ENCODE assay signal across 16 cellular contexts in genomic region chr12:205026-205425, GRCh38. TPM values are rescaled to one million over a fixed set of nuclear protein-coding genes. Genes with fewer than 3 reads are reported as not detected.
DNase-seq lines count a peak whose midpoint lies in the region; ATAC-seq, FAIRE-seq and TF ChIP-seq lines count a peak whose summit lies in the region.
"Had no signal": no experiment of that assay in that cellular context is flagged by ENCODE, and none has a peak within 500 bp of the region (broad histone marks: within the 10 kb centered on the region; RNA-seq: fewer than 3 reads in every experiment).

No MANE protein-coding gene starts in this region.

- H3K36me3 Mint-ChIP-seq in Caco-2 (ENCODE audit: insufficient read depth, unreplicated experiment) (no peaks in the 10 kb centered on the region), mesothelial cell of epicardium (no peaks in the 10 kb centered on the region), type B pancreatic cell (peaks cover 13% of the 10 kb centered on the region)

- FAIRE-seq in bronchial epithelial cell (lab: Jason Lieb, UNC): peak; percentile 7

- H3K27ac Mint-ChIP-seq in Caco-2 (ENCODE audit: unreplicated experiment) (no peak overlapping the region), mesothelial cell of epicardium (no peak overlapping the region), type B pancreatic cell (no peak overlapping the region)
- H3K27ac Mint-ChIP-seq: CD4-positive, CD25-positive, alpha-beta regulatory T cell had no signal

- H3K4me3 Mint-ChIP-seq in Caco-2 (ENCODE audit: unreplicated experiment) (peak overlapping the region; percentile 64), mesothelial cell of epicardium (peak overlapping the region; percentile 31), type B pancreatic cell (peak overlapping the region; percentile 60)
- H3K4me3 Mint-ChIP-seq: CD4-positive, CD25-positive, alpha-beta regulatory T cell had no signal

- DNase-seq in Caco-2 (no peak), bronchial epithelial cell (ENCODE audit: low read depth) (no peak), mesothelial cell of epicardium (ENCODE audit: low spot score in 2 of 2, unreplicated experiment in 2 of 2) (no peak), type B pancreatic cell (ENCODE audit: extremely low spot score, unreplicated experiment) (no peak), NCI-H2196 (lab: John Stamatoyannopoulos, UW; ENCODE audit: unreplicated experiment) (no peak)
- DNase-seq: 8988T; Calu3; CD4-positive, CD25-positive, alpha-beta regulatory T cell; DMS 273 treated with DMSO at 0.1 percent for 48 hours; GOT3; KBM-7 had no signal

- CTCF ChIA-PET in Caco-2 (lab: Charles Lee): no interaction called here

- H3K36me3 ChIP-seq in Caco-2 (ENCODE audit: control insufficient read depth, insufficient read depth, low read length) (no peaks in the 10 kb centered on the region), bronchial epithelial cell (ENCODE audit: control insufficient read depth, insufficient read depth, low read length) (no peaks in the 10 kb centered on the region)
- H3K36me3 ChIP-seq: BLaER1 treated with 17β-estradiol and CSF1 and Interleukin-3, amounts not matched to agents 10 nM and 100 nM; HAP-1 had no signal

- no peaks in the 10 kb centered on the region for H3K27me3 ChIP-seq in Caco-2 (replicated peaks; ENCODE audit: control insufficient read depth, insufficient read depth, low read length)
- peaks cover 6% of the 10 kb centered on the region for H3K27me3 ChIP-seq in bronchial epithelial cell (ENCODE audit: control insufficient read depth, insufficient read depth, low read length)
- H3K27me3 ChIP-seq: BLaER1 treated with 17β-estradiol and CSF1 and Interleukin-3, amounts not matched to agents 10 nM and 100 nM had no signal

- BruUV-seq in Caco-2 (replicated peaks; lab: Mats Ljungman, UMichigan): no TSS peak

- no peak for TF ChIP-seq CTCF in Caco-2 (IDR thresholded peaks at IDR 0.05; ENCODE audit: insufficient read depth in 1 of 2, low read depth in 1 of 2, low read length in 1 of 2, severe bottlenecking in 1 of 2, unreplicated experiment in 1 of 2)
- TF ChIP-seq CTCF in bronchial epithelial cell (IDR thresholded peaks at IDR 0.05; ENCODE audit: insufficient read depth, low read length, severe bottlenecking): no peak
- no peak for TF ChIP-seq CTCF in mesothelial cell of epicardium (IDR thresholded peaks at IDR 0.05; ENCODE audit: unreplicated experiment)
- TF ChIP-seq CTCF in type B pancreatic cell (conservative IDR thresholded peaks at IDR 0.05): no peak

- peaks cover 13% of the 10 kb centered on the region for H3K4me1 ChIP-seq in Caco-2

- no peaks in the 10 kb centered on the region for H3K9me3 Mint-ChIP-seq in Caco-2 (ENCODE audit: unreplicated experiment)
- peaks cover 4% of the 10 kb centered on the region for H3K9me3 Mint-ChIP-seq in mesothelial cell of epicardium
- no peaks in the 10 kb centered on the region for H3K9me3 Mint-ChIP-seq in type B pancreatic cell

- intact Hi-C loops in Caco-2 (cut with micrococcal nuclease; ENCODE audit: unreplicated experiment): no loop called here

- H3K9me3 ChIP-seq in Caco-2: no peaks in the 10 kb centered on the region
- H3K9me3 ChIP-seq: BLaER1 treated with 17β-estradiol and CSF1 and Interleukin-3, amounts not matched to agents 10 nM and 100 nM; HAP-1 had no signal

- no peak overlapping the region for H3K4me3 ChIP-seq in Caco-2 (ENCODE audit: low read depth, low read length)
- no peak overlapping the region for H3K4me3 ChIP-seq in bronchial epithelial cell (ENCODE audit: low read depth, low read length)
- H3K4me3 ChIP-seq: BLaER1 treated with 17β-estradiol and CSF1 and Interleukin-3, amounts not matched to agents 10 nM and 100 nM; HAP-1 had no signal

- ATAC-seq in GM18520 (IDR thresholded peaks at IDR 0.05; ENCODE audit: unreplicated experiment) (no peak), HG03469 (IDR thresholded peaks at IDR 0.05; ENCODE audit: unreplicated experiment) (no peak)

- H3K4me1 Mint-ChIP-seq in Caco-2 (ENCODE audit: low read depth, unreplicated experiment) (peaks cover 10% of the 10 kb centered on the region), mesothelial cell of epicardium (peaks cover 7% of the 10 kb centered on the region), type B pancreatic cell (ENCODE audit: unreplicated experiment) (peaks cover 4% of the 10 kb centered on the region)

- POLR2A ChIA-PET in Caco-2 (lab: Charles Lee): no interaction called here

- H3K27me3 Mint-ChIP-seq in Caco-2 (ENCODE audit: insufficient read depth, unreplicated experiment) (peaks cover 17% of the 10 kb centered on the region), mesothelial cell of epicardium (ENCODE audit: low read depth) (peaks cover 86% of the 10 kb centered on the region), type B pancreatic cell (peaks cover 70% of the 10 kb centered on the region)

RNA-seq across cellular contexts. Expression of gene SLC6A12, which starts 8.9 kb away (rescaled TPM):
- 1.5 and 2.1 TPM in 2 replicates for total RNA-seq in Caco-2 (2022)
- 0.26 TPM in 1 of 2 replicates, not detected in the other for total RNA-seq in bronchial epithelial cell
- 0.29 TPM in 2 of 3 replicates, not detected in the other for total RNA-seq in mesothelial cell of epicardium
- total RNA-seq in type B pancreatic cell (ENCODE audit: low replicate concordance): 2.1 and 3.0 TPM in 2 replicates
- total RNA-seq: CD4-positive, CD25-positive, alpha-beta regulatory T cell had no signal

RNA-seq across cellular contexts. Expression of gene SLC6A13, which starts 57.6 kb away (rescaled TPM):
- total RNA-seq in Caco-2 (2022) (1.0 and 1.3 TPM in 2 replicates), bronchial epithelial cell (0.64 and 0.79 TPM in 2 replicates), mesothelial cell of epicardium (0.97 to 2.5 TPM (median 1.2 TPM) in 3 replicates), type B pancreatic cell (ENCODE audit: low replicate concordance) (5.5 and 7.0 TPM in 2 replicates)
- total RNA-seq: Daoy had no signal
